In genomic region chr4:98522603-98523395, GRCh38 we compare ENCODE assay signal across 12 cellular contexts.
A peak's percentile ranks its signal among the peaks of the same experiment; 100 is the strongest.
DNase-seq lines count a peak whose midpoint lies in the region; ATAC-seq and TF ChIP-seq lines count a peak whose summit lies in the region.
"Had no signal": no experiment of that assay in that cellular context is flagged by ENCODE, and none has a peak within 500 bp of the region (broad histone marks: within the 10 kb centered on the region; RNA-seq: fewer than 3 reads in every experiment).

No MANE protein-coding gene starts in this region.

- H4K8ac ChIP-seq in neuronal stem cell (ENCODE audit: low read depth, low read length) = no peak overlapping the region
- no peak overlapping the region for H4K8ac ChIP-seq in trophoblast cell (ENCODE audit: low read depth, low read length)

- ATAC-seq in PC-3 (peak; percentile 92), GM21423 (IDR thresholded peaks at IDR 0.05; ENCODE audit: unreplicated experiment) (no peak), GM18870 (IDR thresholded peaks at IDR 0.05; ENCODE audit: unreplicated experiment) (no peak)
- ATAC-seq: body of pancreas had no signal

- H3K4me1 Mint-ChIP-seq in endodermal cell = peaks cover 23% of the 10 kb centered on the region

- H3K9me3 Mint-ChIP-seq in endodermal cell = no peaks in the 10 kb centered on the region

- peak overlapping the region; percentile 85 for H3K27ac ChIP-seq in PC-3 (ENCODE audit: low read length)
- H3K27ac ChIP-seq in endodermal cell (ENCODE audit: low read depth, low read length) = peak overlapping the region; percentile 80
- no peak overlapping the region for H3K27ac ChIP-seq in neuronal stem cell (replicated peaks; ENCODE audit: low read length)
- H3K27ac ChIP-seq in trophoblast cell (ENCODE audit: low read depth, low read length) = no peak overlapping the region
- H3K27ac ChIP-seq: body of pancreas, thoracic aorta had no signal

- H3K23ac ChIP-seq in neuronal stem cell (ENCODE audit: low read depth, low read length, poor library complexity) (no peak overlapping the region), trophoblast cell (ENCODE audit: low read length) (no peak overlapping the region)

- POLR2A ChIA-PET in PC-3 (lab: Charles Lee; ENCODE audit: unreplicated experiment) = no interaction called here

- H3K27me3 ChIP-seq in PC-3 (ENCODE audit: low read length) (no peaks in the 10 kb centered on the region), endodermal cell (ENCODE audit: control insufficient read depth, insufficient read depth, low read length, poor library complexity, severe bottlenecking) (no peaks in the 10 kb centered on the region), neuronal stem cell (ENCODE audit: control insufficient read depth in 3 of 3, insufficient read depth in 3 of 3, low read depth in 1 of 3, low read length in 3 of 3) (no peaks in the 10 kb centered on the region), trophoblast cell (ENCODE audit: insufficient read depth, low read length) (no peaks in the 10 kb centered on the region)
- H3K27me3 ChIP-seq: body of pancreas had no signal

- H3F3A ChIP-seq in PC-3 (ENCODE audit: low read length, unreplicated experiment) = no peaks in the 10 kb centered on the region

- H3K79me2 ChIP-seq in PC-3 (ENCODE audit: low read length) = peaks cover 84% of the 10 kb centered on the region
- H3K79me2 ChIP-seq in trophoblast cell (ENCODE audit: control insufficient read depth, insufficient read depth, low read length, poor library complexity) = no peaks in the 10 kb centered on the region

- no peaks in the 10 kb centered on the region for H3K79me1 ChIP-seq in neuronal stem cell (ENCODE audit: low read depth, low read length)
- H3K79me1 ChIP-seq in trophoblast cell (ENCODE audit: low read length) = peaks cover 2% of the 10 kb centered on the region

- H3K36me3 Mint-ChIP-seq in endodermal cell (ENCODE audit: low read depth) = no peaks in the 10 kb centered on the region

- H2AFZ ChIP-seq in PC-3 (ENCODE audit: low read length) (no peak overlapping the region), neuronal stem cell (ENCODE audit: low read length) (no peak overlapping the region), trophoblast cell (ENCODE audit: insufficient read depth, low read length, poor library complexity) (no peak overlapping the region)

- no peak overlapping the region for H3K14ac ChIP-seq in neuronal stem cell (ENCODE audit: low read length)
- H3K14ac ChIP-seq in trophoblast cell (ENCODE audit: low read length) = no peak overlapping the region

- no peaks in the 10 kb centered on the region for H3K27me3 Mint-ChIP-seq in endodermal cell (ENCODE audit: insufficient read depth)

- H3K36me3 ChIP-seq in PC-3 (ENCODE audit: low read depth, low read length) (no peaks in the 10 kb centered on the region), endodermal cell (ENCODE audit: control insufficient read depth, insufficient read depth, low read length) (no peaks in the 10 kb centered on the region), neuronal stem cell (replicated peaks in 1 of 2; ENCODE audit: control insufficient read depth in 2 of 2, insufficient read depth in 2 of 2, low read length in 2 of 2) (no peaks in the 10 kb centered on the region), trophoblast cell (ENCODE audit: control insufficient read depth in 1 of 2, insufficient read depth in 2 of 2, low read length in 2 of 2) (no peaks in the 10 kb centered on the region)
- H3K36me3 ChIP-seq: thoracic aorta had no signal

- CTCF ChIA-PET in PC-3 (lab: Charles Lee) = no interaction called here

- no peak overlapping the region for H2BK15ac ChIP-seq in neuronal stem cell (ENCODE audit: low read length)

- H3K4me3 ChIP-seq in PC-3 (ENCODE audit: low read length) (no peak overlapping the region; the same call in 1 of the 2 replicates), endodermal cell (ENCODE audit: low read length) (no peak overlapping the region), neuronal stem cell (ENCODE audit: low read length in 2 of 2) (no peak overlapping the region), trophoblast cell (ENCODE audit: low read depth, low read length) (no peak overlapping the region)
- H3K4me3 ChIP-seq: body of pancreas, thoracic aorta had no signal

- H3K4me2 ChIP-seq in PC-3 (ENCODE audit: low read length) (peak overlapping the region; percentile 70), neuronal stem cell (ENCODE audit: insufficient read depth, low read length, poor library complexity, severe bottlenecking) (no peak overlapping the region), trophoblast cell (ENCODE audit: low read length) (no peak overlapping the region)

- H3K27ac Mint-ChIP-seq in endodermal cell = no peak overlapping the region

- H2AK5ac ChIP-seq in neuronal stem cell (ENCODE audit: low read depth, low read length) (no peak overlapping the region), trophoblast cell (ENCODE audit: low read length) (no peak overlapping the region)

- H3K18ac ChIP-seq in neuronal stem cell (ENCODE audit: low read length) (no peak overlapping the region), trophoblast cell (ENCODE audit: low read length) (no peak overlapping the region)

- no peak overlapping the region for H2BK5ac ChIP-seq in neuronal stem cell (ENCODE audit: low read length)
- H2BK5ac ChIP-seq in trophoblast cell (ENCODE audit: low read depth, low read length, poor library complexity) = no peak overlapping the region

- WGBS in endodermal cell (ENCODE audit: insufficient coverage in 1 of 2, insufficient read length in 1 of 2), 2 experiments = 75% methylated on average over 2 of the region's 3 CpGs; no CpG with 5 or more reads in 1 of the 2 experiments
- no CpG with 5 or more reads among the region's 3 CpGs for WGBS in neuronal stem cell (ENCODE audit: extremely low coverage in 2 of 2, insufficient read length in 2 of 2, insufficient replicate concordance in 1 of 2), 2 donors
- no CpG with 5 or more reads among the region's 3 CpGs for WGBS in trophoblast cell (ENCODE audit: extremely low coverage, insufficient coverage, insufficient read length)

- H4K91ac ChIP-seq in neuronal stem cell (ENCODE audit: low read depth, low read length, poor library complexity) (no peak overlapping the region), trophoblast cell (ENCODE audit: low read depth, low read length) (no peak overlapping the region)

- intact Hi-C loops in PC-3 (cut with micrococcal nuclease) = loop anchor here (5.0 kb wide), 2 partner anchors 35 to 50 kb away; no protein-coding TSS in a partner anchor

- DNase-seq in EH (ENCODE audit: low read depth) (peak; percentile 95), PC-3 (peak; percentile 74), endodermal cell (no peak), neuronal stem cell (ENCODE audit: low spot score) (peak; percentile 42), trophoblast cell (no peak), COR-L47 (lab: John Stamatoyannopoulos, UW) (no peak)
- DNase-seq: body of pancreas, GF-D8, NCI-H446 treated with DMSO at 0.1 percent for 48 hours had no signal

- BruUV-seq in PC-3 (replicated peaks; lab: Mats Ljungman, UMichigan) = no TSS peak

- no peak overlapping the region for H3K4ac ChIP-seq in neuronal stem cell (ENCODE audit: low read length)
- H3K4ac ChIP-seq in trophoblast cell (ENCODE audit: low read depth, low read length) = no peak overlapping the region

- H3K9me3 ChIP-seq in PC-3 (ENCODE audit: low read length) (no peaks in the 10 kb centered on the region), endodermal cell (ENCODE audit: control insufficient read depth, low read length) (no peaks in the 10 kb centered on the region), neuronal stem cell (replicated peaks in 1 of 2; ENCODE audit: control insufficient read depth in 2 of 2, insufficient read depth in 1 of 2, low read depth in 1 of 2, low read length in 2 of 2) (no peaks in the 10 kb centered on the region), trophoblast cell (ENCODE audit: insufficient read depth, low read depth, low read length) (no peaks in the 10 kb centered on the region)
- H3K9me3 ChIP-seq: body of pancreas, thoracic aorta had no signal

- no peak overlapping the region for H4K12ac ChIP-seq in trophoblast cell (ENCODE audit: low read depth, low read length)

- no peaks in the 10 kb centered on the region for H4K20me1 ChIP-seq in PC-3 (ENCODE audit: low read length)

- H3K9ac ChIP-seq in PC-3 (ENCODE audit: low read length) (peak overlapping the region; percentile 34), endodermal cell (ENCODE audit: extremely low read depth, low read length, poor library complexity, severe bottlenecking) (no peak overlapping the region), neuronal stem cell (ENCODE audit: low read depth, low read length, poor library complexity) (no peak overlapping the region), trophoblast cell (ENCODE audit: low read length) (no peak overlapping the region)

- H3K4me3 Mint-ChIP-seq in endodermal cell = no peak overlapping the region

- no peaks in the 10 kb centered on the region for H3K9me2 ChIP-seq in PC-3 (replicated peaks; ENCODE audit: low read length)

- H2BK120ac ChIP-seq in neuronal stem cell (ENCODE audit: low read depth, low read length) (no peak overlapping the region), trophoblast cell (ENCODE audit: insufficient read depth, low read length, poor library complexity) (no peak overlapping the region)

- H2BK12ac ChIP-seq in neuronal stem cell (ENCODE audit: low read length) (no peak overlapping the region), trophoblast cell (ENCODE audit: low read length) (no peak overlapping the region)

- TF ChIP-seq CTCF in PC-3 (conservative IDR thresholded peaks at IDR 0.05; ENCODE audit: low read depth, low read length) (no peak), endodermal cell (conservative IDR thresholded peaks at IDR 0.05) (no peak)

- H3K4me1 ChIP-seq in PC-3 (ENCODE audit: insufficient read depth, low read length) = peaks cover 37% of the 10 kb centered on the region
- H3K4me1 ChIP-seq in endodermal cell (ENCODE audit: control insufficient read depth, insufficient read depth, low read length) = peaks cover 4% of the 10 kb centered on the region
- H3K4me1 ChIP-seq in neuronal stem cell (ENCODE audit: control insufficient read depth in 2 of 2, insufficient read depth in 1 of 2, low read depth in 1 of 2, low read length in 2 of 2) = peaks cover 8 to 22% of the 10 kb centered on the region in 2 donors
- peaks cover 0 to 3% of the 10 kb centered on the region in 2 experiments for H3K4me1 ChIP-seq in trophoblast cell (ENCODE audit: control insufficient read depth in 1 of 2, insufficient read depth in 2 of 2, low read length in 2 of 2)
- H3K4me1 ChIP-seq: body of pancreas had no signal

Comparison
In these comparisons a context has a peak if more than half of its experiments do, and no peak if none do; other contexts are left out.
1. DNase-seq: peak in EH (single experiment), PC-3 (single experiment) and neuronal stem cell (single experiment); none in endodermal cell (single experiment), trophoblast cell (0 of 2) and COR-L47 (single experiment).
2. H3K27ac ChIP-seq: peak in PC-3 (single experiment) and endodermal cell (single experiment); none in neuronal stem cell (single experiment) and trophoblast cell (single experiment).